Comparison of ENCODE assay signal across 1 cellular context in genomic region chr11:95584589-95584988, GRCh38.
TF ChIP-seq lines count a peak whose summit lies in the region.

No MANE protein-coding gene starts in this region.

TF ChIP-seq in SK-N-SH, 30 proteins besides CTCF, POLR2A, EP300 and RAD21 (continued from another document):
- TF ChIP-seq REST (IDR thresholded peaks at IDR 0.05; ENCODE audit: low read depth, low read length) (no peak), TEAD4 (IDR thresholded peaks at IDR 0.05; ENCODE audit: borderline replicate concordance, insufficient read depth) (no peak), TAF1 (IDR thresholded peaks at IDR 0.05; ENCODE audit: borderline replicate concordance, low read depth, low read length) (no peak), MAX (IDR thresholded peaks at IDR 0.05; ENCODE audit: low read depth) (no peak), RCOR1 (IDR thresholded peaks at IDR 0.05; ENCODE audit: low read length) (no peak), ZBTB33 (IDR thresholded peaks at IDR 0.05; ENCODE audit: borderline replicate concordance, low read depth) (no peak)
